In the genomic region with DNA sequence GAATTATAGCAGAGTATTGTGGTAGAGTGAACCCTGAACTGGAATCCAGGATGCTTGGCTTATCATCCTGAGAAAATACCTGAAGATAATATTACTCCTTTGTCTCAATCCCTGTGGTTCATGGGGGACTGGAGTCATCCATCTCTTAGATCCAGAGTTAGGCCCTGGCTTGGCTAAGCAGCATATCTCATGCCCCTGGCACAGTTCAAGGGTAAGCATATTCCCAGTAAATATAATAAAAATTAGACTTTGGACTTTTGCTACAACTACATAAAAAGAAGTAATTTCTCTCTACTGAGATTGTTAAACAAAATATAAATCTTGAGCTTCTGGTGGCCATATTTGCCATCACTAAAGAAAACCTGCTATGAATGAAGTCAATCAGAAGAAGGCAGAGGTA, we compare ENCODE assay signal across 21 cellular contexts.
"Had no signal": no experiment of that assay in that cellular context is flagged by ENCODE, and none has a peak within 500 bp of the region (broad histone marks: within the 10 kb centered on the region; RNA-seq: fewer than 3 reads in every experiment).

No MANE protein-coding gene starts in this region.

- H3K4me2 ChIP-seq: hepatocyte had no signal

- H3K27ac Mint-ChIP-seq: dendritic cell treated with granulocyte-macrophage colony-stimulating factor and Interleukin-4, amounts not matched to agents 40 ng/mL and 50 ng/mL, for 4 days; effector memory CD8-positive, alpha-beta T cell; endodermal cell; immature natural killer cell; mesothelial cell of epicardium; naive thymus-derived CD4-positive, alpha-beta T cell had no signal

- H3K79me2 ChIP-seq: hepatocyte had no signal

- DNase-seq: cortex of kidney; effector CD8-positive, alpha-beta T cell; effector memory CD8-positive, alpha-beta T cell; endodermal cell; foreskin keratinocyte; heart left ventricle; hypothalamus; immature natural killer cell; islet precursor cell; kidney; kidney glomerular epithelial cell; left lung; left ventricle myocardium superior; lower lobe of right lung; mesenchymal stem cell; naive thymus-derived CD4-positive, alpha-beta T cell had no signal

- H3K36me3 Mint-ChIP-seq: immature natural killer cell; mesothelial cell of epicardium; naive thymus-derived CD4-positive, alpha-beta T cell had no signal

- H3K27me3 ChIP-seq: esophagus muscularis mucosa, foreskin keratinocyte, gastroesophageal sphincter, heart left ventricle, hepatocyte, left lung had no signal

- H2AFZ ChIP-seq: hepatocyte had no signal

- H3K4me3 Mint-ChIP-seq: dendritic cell treated with granulocyte-macrophage colony-stimulating factor and Interleukin-4, amounts not matched to agents 40 ng/mL and 50 ng/mL, for 4 days; effector memory CD8-positive, alpha-beta T cell; endodermal cell; immature natural killer cell; mesothelial cell of epicardium; naive thymus-derived CD4-positive, alpha-beta T cell had no signal

- H3K27me3 Mint-ChIP-seq: dendritic cell treated with granulocyte-macrophage colony-stimulating factor and Interleukin-4, amounts not matched to agents 40 ng/mL and 50 ng/mL, for 4 days; effector memory CD8-positive, alpha-beta T cell had no signal

- H3K4me1 Mint-ChIP-seq: endodermal cell, immature natural killer cell had no signal

- H3K4me1 ChIP-seq: foreskin keratinocyte, gastroesophageal sphincter, heart left ventricle, left lung, lower lobe of right lung had no signal

- H3K9me3 Mint-ChIP-seq: effector memory CD8-positive, alpha-beta T cell; endodermal cell; immature natural killer cell; mesothelial cell of epicardium had no signal

- H3K9me3 ChIP-seq: esophagus muscularis mucosa, gastroesophageal sphincter, heart left ventricle, left lung, lower lobe of right lung had no signal

- H3K4me3 ChIP-seq: esophagus muscularis mucosa, gastroesophageal sphincter, heart left ventricle, hepatocyte, left lung, lower lobe of right lung had no signal

- H3K36me3 ChIP-seq: esophagus muscularis mucosa, gastroesophageal sphincter, heart left ventricle, left lung, lower lobe of right lung had no signal

- H3K27ac ChIP-seq: esophagus muscularis mucosa, foreskin keratinocyte, gastroesophageal sphincter, heart left ventricle, hepatocyte, left lung, lower lobe of right lung had no signal

- ATAC-seq: effector memory CD8-positive, alpha-beta T cell; foreskin keratinocyte; gastroesophageal sphincter; heart left ventricle; left lung; left ventricle myocardium superior; lower lobe of right lung; naive thymus-derived CD4-positive, alpha-beta T cell had no signal
